8 cellular contexts compared by ENCODE assay signal in genomic region chr3:51500632-51501131, GRCh38. TPM values are rescaled to one million over a fixed set of nuclear protein-coding genes. Genes with fewer than 3 reads are reported as not detected.
DNase-seq lines count a peak whose midpoint lies in the region; ATAC-seq, FAIRE-seq and TF ChIP-seq lines count a peak whose summit lies in the region.

No MANE protein-coding gene starts in this region.

- peaks cover 12 to 18% of the 10 kb centered on the region in 2 donors for H3K4me1 Mint-ChIP-seq in natural killer cell treated with Interleukin-12 subunit alpha and Interleukin-12 subunit beta and Interleukin-15 and Interleukin-18, amount 100 ng/mL, for 72 hours (ENCODE audit: low read depth in 2 of 2)

- H3K4me3 Mint-ChIP-seq in natural killer cell treated with Interleukin-12 subunit alpha and Interleukin-12 subunit beta and Interleukin-15 and Interleukin-18, amount 100 ng/mL, for 72 hours = peak overlapping the region; percentile 100

- intact Hi-C loops in dorsolateral prefrontal cortex (cut with DNase I) = loop anchor here (1.0 to 10.0 kb wide), 5 partner anchors 37 to 1146 kb away; partner anchors contain the start of genes CYB561D2 (in 2 of the 2), NPRL2 (in 2 of the 2), RAD54L2 (in 2 of the 2) and TMEM115 (in 2 of the 2)

- H3K9me3 ChIP-seq in AG04450 (ENCODE audit: control insufficient read depth, insufficient read depth, low read length) = no peaks in the 10 kb centered on the region

- CTCF ChIA-PET in AG04450 (lab: Charles Lee) = interaction anchor here (0.6 to 7.3 kb wide), 22 partner anchors 13 to 885 kb away, joined by 3 to 224 read pairs (median 9); partner anchors contain the start of genes RAD54L2 and RBM15B

- DNase-seq in AG04450 (ENCODE audit: low read depth, low spot score) (no peak), NB4 (ENCODE audit: low read depth) (no peak), dorsolateral prefrontal cortex (peak in 1 of 10 donors; percentile 43), D721Med (ENCODE audit: insufficient read length, low spot score) (no peak), GM10266 (ENCODE audit: extremely low spot score) (no peak), HUDEP-2 (lab: John Stamatoyannopoulos, UW; ENCODE audit: unreplicated experiment in 76 of 76) (no peak)
- no peak for DNase-seq in natural killer cell treated with Interleukin-12 subunit alpha and Interleukin-12 subunit beta and Interleukin-15 and Interleukin-18, amount 100 ng/mL, for 72 hours (ENCODE audit: low spot score)

- peak overlapping the region; percentile 87 to 99 for H3K27ac Mint-ChIP-seq in natural killer cell treated with Interleukin-12 subunit alpha and Interleukin-12 subunit beta and Interleukin-15 and Interleukin-18, amount 100 ng/mL, for 72 hours

- ATAC-seq in natural killer cell treated with Interleukin-12 subunit alpha and Interleukin-12 subunit beta and Interleukin-15 and Interleukin-18, amount 100 ng/mL, for 72 hours = no peak
- ATAC-seq in GM19397 (IDR thresholded peaks at IDR 0.05; ENCODE audit: unreplicated experiment) = no peak

- no peak for TF ChIP-seq POLR2A in NB4 (IDR thresholded peaks at IDR 0.05; ENCODE audit: extremely low read depth, insufficient read length)

- no peaks in the 10 kb centered on the region for H3K9me3 Mint-ChIP-seq in natural killer cell treated with Interleukin-12 subunit alpha and Interleukin-12 subunit beta and Interleukin-15 and Interleukin-18, amount 100 ng/mL, for 72 hours

- H3K27me3 ChIP-seq in AG04450 (ENCODE audit: control insufficient read depth, insufficient read depth, low read length) (no peaks in the 10 kb centered on the region), dorsolateral prefrontal cortex (no peaks in the 10 kb centered on the region)

- TF ChIP-seq CTCF in AG04450 (IDR thresholded peaks at IDR 0.05; ENCODE audit: low read depth, low read length) (no peak), NB4 (IDR thresholded peaks at IDR 0.05; ENCODE audit: low read depth, low read length) (no peak), dorsolateral prefrontal cortex (IDR thresholded peaks at IDR 0.05 in 54 of 56, conservative IDR thresholded peaks at IDR 0.05 in 2 of 56; ENCODE audit: low read depth in 1 of 56, partially characterized antibody in 56 of 56) (peak in 1 of 56 donors; percentile 5), D721Med (IDR thresholded peaks at IDR 0.05; ENCODE audit: insufficient read depth, missing control alignments) (no peak), GM10266 (IDR thresholded peaks at IDR 0.05; ENCODE audit: control insufficient read depth, insufficient read depth, low read depth, missing control alignments) (no peak)

- H3K27me3 Mint-ChIP-seq in natural killer cell treated with Interleukin-12 subunit alpha and Interleukin-12 subunit beta and Interleukin-15 and Interleukin-18, amount 100 ng/mL, for 72 hours = no peaks in the 10 kb centered on the region

- no peak overlapping the region for H3K4me3 ChIP-seq in AG04450 (ENCODE audit: low read depth, low read length)
- H3K4me3 ChIP-seq in NB4 (ENCODE audit: low read depth, low read length) = peak overlapping the region; percentile 23
- H3K4me3 ChIP-seq in dorsolateral prefrontal cortex = peak overlapping the region in 58 of 59 donors; percentile 39 to 97 (median 86)

- no peak for FAIRE-seq in D721Med (lab: Jason Lieb, UNC)

- no peaks in the 10 kb centered on the region for H3K36me3 Mint-ChIP-seq in natural killer cell treated with Interleukin-12 subunit alpha and Interleukin-12 subunit beta and Interleukin-15 and Interleukin-18, amount 100 ng/mL, for 72 hours

- H3K27ac ChIP-seq in AG04450 (ENCODE audit: low read depth, low read length) = peak overlapping the region; percentile 61
- peak overlapping the region; percentile 48 to 97 (median 88) for H3K27ac ChIP-seq in dorsolateral prefrontal cortex

- POLR2A ChIA-PET in AG04450 (lab: Yijun Ruan, JAX) = interaction anchor here (0.6 to 3.5 kb wide), 14 partner anchors 10 to 899 kb away, joined by 3 to 20 read pairs (median 6); partner anchors contain the start of genes RAD54L2 and TEX264

RNA-seq across cellular contexts. Expression of gene DCAF1, which starts 0.9 kb away (rescaled TPM):
- polyA plus RNA-seq in AG04450 (2011; rRNA removed) = 9.9 and 10.5 TPM in 2 replicates
- 20.7 and 21.7 TPM in 2 replicates for polyA minus RNA-seq in AG04450 (2011; rRNA and poly(A)+ RNA removed)
- total RNA-seq in dorsolateral prefrontal cortex = 10 to 100 TPM; 14.4 to 25.0 (median 19.4) TPM
- total RNA-seq in natural killer cell treated with Interleukin-12 subunit alpha and Interleukin-12 subunit beta and Interleukin-15 and Interleukin-18, amount 100 ng/mL, for 72 hours = 10 to 100 TPM; 40.0 to 46.9 TPM

RNA-seq across cellular contexts. Expression of gene RAD54L2, which starts 37.8 kb away (rescaled TPM):
- 8.1 and 9.6 TPM in 2 replicates for polyA plus RNA-seq in AG04450 (2011; rRNA removed)
- 48.9 and 50.2 TPM in 2 replicates for polyA minus RNA-seq in AG04450 (2011; rRNA and poly(A)+ RNA removed)
- 10 to 100 TPM; 23.8 to 45.2 (median 32.4) TPM for total RNA-seq in dorsolateral prefrontal cortex
- total RNA-seq in natural killer cell treated with Interleukin-12 subunit alpha and Interleukin-12 subunit beta and Interleukin-15 and Interleukin-18, amount 100 ng/mL, for 72 hours = 10 to 100 TPM; 45.5 to 63.4 TPM
